In genomic region chr1:57616906-57617305, GRCh38 we compare ENCODE assay signal across 23 cellular contexts.
"Had no signal": no experiment of that assay in that cellular context is flagged by ENCODE, and none has a peak within 500 bp of the region (broad histone marks: within the 10 kb centered on the region; RNA-seq: fewer than 3 reads in every experiment).

No MANE protein-coding gene starts in this region.

- H3K36me3 ChIP-seq: adrenal gland had no signal

- H3K27me3 ChIP-seq: adrenal gland had no signal

- H3K4me1 ChIP-seq: adrenal gland had no signal

- ATAC-seq: activated CD8-positive, alpha-beta memory T cell treated with anti-CD3 and anti-CD28 coated beads, Interleukin-2, amount 10 ng/mL, durations not matched to agents 7 days and 5 days; PC-3; T-cell had no signal

- DNase-seq: activated B cell treated with CpG ODN at 0.5 μM for 24 hours; activated CD4-positive, alpha-beta T cell treated with anti-CD3 and anti-CD28 coated beads for 1 hour; activated CD4-positive, alpha-beta T cell treated with anti-CD3 and anti-CD28 coated beads, Interleukin-2, amount 10 ng/mL, durations not matched to agents 24 days and 14 days; activated CD4-positive, alpha-beta T cell treated with anti-CD3 and anti-CD28 coated beads, Interleukin-2, amount 50 U/mL, for 48 hours; activated CD8-positive, alpha-beta memory T cell treated with anti-CD3 and anti-CD28 coated beads, Interleukin-2, amount 10 ng/mL, durations not matched to agents 7 days and 5 days; activated effector memory CD4-positive, alpha-beta T cell treated with Interleukin-2 at 50 U/mL for 16 hours; activated naive CD4-positive, alpha-beta T cell treated with anti-CD3 and anti-CD28 coated beads, Interleukin-2, amount 10 ng/mL, durations not matched to agents 7 days and 5 days; activated naive CD8-positive, alpha-beta T cell treated with anti-CD3 and anti-CD28 coated beads, Interleukin-2, amount 10 ng/mL, durations not matched to agents 7 days and 5 days; activated T-cell treated with anti-CD3 and anti-CD28 coated beads, Interleukin-2, amount 50 U/mL, for 24 hours; adrenal gland; anterior cingulate cortex; KG1; NCI-H1092; NCI-H1417 treated with DMSO at 0.1 percent for 48 hours; NCI-H1694 treated with DMSO at 0.1 percent for 48 hours; NCI-H2029 treated with DMSO at 0.1 percent for 48 hours; NCI-H510A treated with DMSO at 0.1 percent for 48 hours; NCI-H69; PC-3; SIG-M5; T-cell; T-helper 2 cell; T1000 had no signal

- H3K9me3 ChIP-seq: adrenal gland had no signal

- H3K4me3 ChIP-seq: adrenal gland had no signal

- H3K27ac ChIP-seq: adrenal gland had no signal
